Comparison of ENCODE assay signal across 8 cellular contexts in genomic region chr1:147515046-147515869, GRCh38. TPM values are rescaled to one million over a fixed set of nuclear protein-coding genes. Genes with fewer than 3 reads are reported as not detected.
A peak's percentile ranks its signal among the peaks of the same experiment; 100 is the strongest.
DNase-seq lines count a peak whose midpoint lies in the region; ATAC-seq and TF ChIP-seq lines count a peak whose summit lies in the region.

No MANE protein-coding gene starts in this region.

- H3K4me3 ChIP-seq in AG10803 (ENCODE audit: low read length) (no peak overlapping the region), right atrium auricular region (no peak overlapping the region), uterus (no peak overlapping the region)

- intact Hi-C loops in uterus (cut with DNase I; ENCODE audit: low total_unique reads) = no loop called here

- H3K4me1 ChIP-seq in right atrium auricular region = peaks cover 0 to 25% of the 10 kb centered on the region in 2 donors
- peaks cover 11 to 13% of the 10 kb centered on the region in 2 donors for H3K4me1 ChIP-seq in uterus

- H3K27ac ChIP-seq in right atrium auricular region (peak overlapping the region; percentile 20 to 57), uterus (peak overlapping the region; percentile 80)

- H3K9me3 ChIP-seq in right atrium auricular region = no peaks in the 10 kb centered on the region
- no peaks in the 10 kb centered on the region for H3K9me3 ChIP-seq in uterus

- TF ChIP-seq CTCF in AG10803 (conservative IDR thresholded peaks at IDR 0.05; ENCODE audit: low read length) = no peak
- TF ChIP-seq CTCF in right atrium auricular region (IDR thresholded peaks at IDR 0.05) = peak in 1 of 2 donors; percentile 43
- TF ChIP-seq CTCF in uterus (IDR thresholded peaks at IDR 0.05) = peak in 2 of 4 experiments; percentile 19 to 30

- no peak for TF ChIP-seq POLR2A in uterus (IDR thresholded peaks at IDR 0.05)

- H3K36me3 ChIP-seq in right atrium auricular region (no peaks in the 10 kb centered on the region), uterus (no peaks in the 10 kb centered on the region)

- in situ Hi-C loops in KBM-7 (cut with MboI; ENCODE audit: low pct_unique_long_range_greater_than_20kb, low sequenced_read_pairs) = loop anchor here (25.0 kb wide), 2 partner anchors 122 to 372 kb away; no protein-coding TSS in a partner anchor

- ATAC-seq in GM19395 (IDR thresholded peaks at IDR 0.05; ENCODE audit: unreplicated experiment) = no peak

- no peaks in the 10 kb centered on the region for H3K27me3 ChIP-seq in right atrium auricular region
- H3K27me3 ChIP-seq in uterus = no peaks in the 10 kb centered on the region

- peak; percentile 13 for DNase-seq in AG10803 (ENCODE audit: low read depth)
- peak; percentile 36 for DNase-seq in KBM-7
- peak; percentile 93 for DNase-seq in SW480 (ENCODE audit: low spot score)
- DNase-seq in right atrium auricular region (ENCODE audit: low spot score) = no peak
- peak in 1 of 2 donors; percentile 58 for DNase-seq in uterus
- no peak for DNase-seq in stimulated activated CD4-positive, alpha-beta T cell treated with anti-CD3 and anti-CD28 coated beads, Interleukin-2, amount 100 ng/mL, for 48 hours
- no peak for DNase-seq in cerebellar nuclear complex (lab: John Stamatoyannopoulos, UW)

RNA-seq across cellular contexts. Expression of gene BCL9, which starts 26.0 kb away (rescaled TPM):
- total RNA-seq in right atrium auricular region (10 to 100 TPM; 10.6 to 23.3 TPM), uterus (10 to 100 TPM in 2 of 4 donors, 1 to 10 TPM in 2; 4.6 to 55.1 (median 9.9) TPM)

Comparison
In these comparisons a context has a peak if more than half of its experiments do, and no peak if none do; other contexts are left out.
1. DNase-seq: peak in AG10803 (single experiment), KBM-7 (single experiment) and SW480 (single experiment); none in right atrium auricular region (single experiment), stimulated activated CD4-positive, alpha-beta T cell treated with anti-CD3 and anti-CD28 coated beads, Interleukin-2, amount 100 ng/mL, for 48 hours (0 of 2) and cerebellar nuclear complex (0 of 2).